ENCODE assay signal across 13 cellular contexts in the genomic region with DNA sequence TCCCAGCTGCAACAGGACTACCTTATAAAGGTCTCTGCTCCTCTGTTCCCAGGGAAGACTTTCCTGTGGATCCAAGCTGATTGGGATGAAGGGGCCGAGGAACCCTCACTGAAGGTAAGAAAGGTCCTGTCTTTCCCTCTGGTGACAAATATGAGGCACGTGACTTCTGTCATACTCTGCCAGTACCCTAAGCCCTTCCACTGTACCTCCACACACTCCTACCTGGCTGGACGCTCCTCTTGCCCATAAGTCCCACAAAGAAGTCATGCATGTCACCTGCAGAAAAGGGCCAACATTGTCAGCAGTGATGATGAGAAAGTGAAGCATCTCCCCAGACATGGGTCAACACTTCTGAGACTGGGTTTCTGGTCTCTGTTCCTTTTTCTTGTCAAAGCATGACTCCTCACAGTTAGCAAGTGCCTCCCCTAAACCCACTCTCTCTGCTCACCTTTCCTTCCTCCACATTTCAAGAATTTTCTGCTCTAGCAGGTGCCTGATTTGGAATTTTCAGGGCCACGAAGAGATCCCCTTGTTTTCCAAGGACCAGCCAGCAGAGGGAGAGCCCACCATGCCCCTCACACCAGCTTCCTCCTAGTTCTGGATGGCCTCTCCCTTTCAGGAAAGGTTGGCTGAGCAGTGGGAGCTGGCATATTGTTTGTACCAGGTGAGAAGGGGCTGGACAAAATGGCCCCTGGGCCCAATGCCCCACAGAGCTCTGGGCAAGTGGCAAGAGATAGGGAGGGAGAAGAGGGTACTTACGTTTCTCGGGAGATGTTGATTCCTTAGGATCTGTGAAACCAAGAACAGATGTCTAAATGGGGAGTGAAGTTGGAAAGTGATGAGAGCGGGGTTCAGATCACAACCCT. TPM values are rescaled to one million over a fixed set of nuclear protein-coding genes. Genes with fewer than 3 reads are reported as not detected.
A peak's percentile ranks its signal among the peaks of the same experiment; 100 is the strongest.
DNase-seq lines count a peak whose midpoint lies in the region; ATAC-seq and TF ChIP-seq lines count a peak whose summit lies in the region.
"Had no signal": no experiment of that assay in that cellular context is flagged by ENCODE, and none has a peak within 500 bp of the region (broad histone marks: within the 10 kb centered on the region; RNA-seq: fewer than 3 reads in every experiment).

No MANE protein-coding gene starts in this region.

- TF ChIP-seq EP300 in SK-N-SH (IDR thresholded peaks at IDR 0.05; ENCODE audit: borderline replicate concordance in 1 of 2, low read depth in 1 of 2, low read length in 1 of 2): no peak

- intact Hi-C loops in left cardiac atrium (cut with DNase I): loop anchor here in 1 of 2 donors (5.0 kb wide), 1 partner anchor 49 kb away; no protein-coding TSS in a partner anchor

- H3K9me2 ChIP-seq in SK-N-SH: no peaks in the 10 kb centered on the region

- H3K9me3 Mint-ChIP-seq in progenitor cell of endocrine pancreas (ENCODE audit: low read depth): no peaks in the 10 kb centered on the region
- H3K9me3 Mint-ChIP-seq: activated CD8-positive, alpha-beta T cell treated with anti-CD3 and anti-CD28 coated beads for 36 hours had no signal

- CTCF ChIA-PET in SK-N-SH (lab: Yijun Ruan, JAX): interaction anchor here (0.6 to 15.0 kb wide), 10 partner anchors 9 to 99 kb away, joined by 3 to 257 read pairs (median 4); a partner anchor contains a TSS

- H4K20me1 ChIP-seq in SK-N-SH (ENCODE audit: insufficient read depth): no peaks in the 10 kb centered on the region

- DNase-seq in SK-N-SH (no peak), progenitor cell of endocrine pancreas (ENCODE audit: low spot score, unreplicated experiment) (no peak), left cardiac atrium (no peak), GOT3 (lab: John Stamatoyannopoulos, UW) (no peak), DMS53 (lab: John Stamatoyannopoulos, UW) (no peak)
- DNase-seq: activated CD8-positive, alpha-beta T cell treated with anti-CD3 and anti-CD28 coated beads for 36 hours; KBM-7; RPMI8226; stimulated activated CD4-positive, alpha-beta T cell treated with anti-CD3 and anti-CD28 coated beads, Interleukin-2, amount 100 ng/mL, for 24 hours; tibial artery had no signal

- H3K36me3 ChIP-seq in SK-N-SH (replicated peaks in 1 of 2; ENCODE audit: control insufficient read depth in 1 of 2, insufficient read depth in 2 of 2, low read length in 1 of 2): no peaks in the 10 kb centered on the region
- H3K36me3 ChIP-seq: tibial artery had no signal

- TF ChIP-seq CTCF in SK-N-SH (IDR thresholded peaks at IDR 0.05) (no peak), progenitor cell of endocrine pancreas (IDR thresholded peaks at IDR 0.05; ENCODE audit: unreplicated experiment) (peak; percentile 12)

- 53% methylated on average over 7 of the region's 7 CpGs for WGBS in SK-N-SH (ENCODE audit: low lambda C conversion rate)

- no peak overlapping the region for H3K27ac Mint-ChIP-seq in progenitor cell of endocrine pancreas
- H3K27ac Mint-ChIP-seq: activated CD8-positive, alpha-beta T cell treated with anti-CD3 and anti-CD28 coated beads for 36 hours had no signal

- H3K4me3 Mint-ChIP-seq in progenitor cell of endocrine pancreas (ENCODE audit: low read depth): no peak overlapping the region
- H3K4me3 Mint-ChIP-seq: activated CD8-positive, alpha-beta T cell treated with anti-CD3 and anti-CD28 coated beads for 36 hours had no signal

- peaks cover 38% of the 10 kb centered on the region for H3K27me3 ChIP-seq in SK-N-SH (ENCODE audit: insufficient read depth)

- no peak overlapping the region for H3K27ac ChIP-seq in SK-N-SH (ENCODE audit: low read depth in 2 of 2, low read length in 1 of 2)
- H3K27ac ChIP-seq: tibial artery had no signal

- H3K9me3 ChIP-seq in SK-N-SH: no peaks in the 10 kb centered on the region
- H3K9me3 ChIP-seq: tibial artery had no signal

- peaks cover 19% of the 10 kb centered on the region for H3K27me3 Mint-ChIP-seq in progenitor cell of endocrine pancreas
- H3K27me3 Mint-ChIP-seq: activated CD8-positive, alpha-beta T cell treated with anti-CD3 and anti-CD28 coated beads for 36 hours had no signal

- H3F3A ChIP-seq in SK-N-SH (replicated peaks; ENCODE audit: insufficient read depth): no peaks in the 10 kb centered on the region

- H3K4me3 ChIP-seq in SK-N-SH (ENCODE audit: low read depth in 2 of 2, low read length in 1 of 2): no peak overlapping the region
- H3K4me3 ChIP-seq: tibial artery had no signal

- H3K4me1 ChIP-seq in SK-N-SH (ENCODE audit: control insufficient read depth in 1 of 2, insufficient read depth in 2 of 2, low read depth in 1 of 2, low read length in 1 of 2): peaks cover 0 to 8% of the 10 kb centered on the region in 2 experiments; a peak in 1 of 4 replicates
- H3K4me1 ChIP-seq: tibial artery had no signal

- no peak for ATAC-seq in SK-N-SH treated with all-trans-retinoic acid at 6 μM for 48 hours
- peak; percentile 81 for ATAC-seq in GM21576 (IDR thresholded peaks at IDR 0.05; ENCODE audit: unreplicated experiment)
- ATAC-seq in HG03432 (IDR thresholded peaks at IDR 0.05; ENCODE audit: unreplicated experiment): peak; percentile 70
- ATAC-seq in left cardiac atrium: no peak
- ATAC-seq: activated CD8-positive, alpha-beta T cell treated with anti-CD3 and anti-CD28 coated beads for 36 hours had no signal

- no peak overlapping the region for H3K4me2 ChIP-seq in SK-N-SH

- peaks cover 4% of the 10 kb centered on the region for H3K4me1 Mint-ChIP-seq in progenitor cell of endocrine pancreas (ENCODE audit: low read depth)

- no peaks in the 10 kb centered on the region for H3K79me2 ChIP-seq in SK-N-SH (ENCODE audit: insufficient read depth)

- H3K36me3 Mint-ChIP-seq in progenitor cell of endocrine pancreas (ENCODE audit: insufficient read depth): no peaks in the 10 kb centered on the region

- H3K9ac ChIP-seq in SK-N-SH: no peak overlapping the region

- POLR2A ChIA-PET in SK-N-SH (lab: Yijun Ruan, JAX): interaction anchor here (0.6 kb wide), 1 partner anchor 49 kb away, joined by 3 read pairs; no protein-coding TSS in a partner anchor

- TF ChIP-seq RAD21 in SK-N-SH (IDR thresholded peaks at IDR 0.05; ENCODE audit: low read length): peak; percentile 56

- H2AFZ ChIP-seq in SK-N-SH (ENCODE audit: low read depth): no peak overlapping the region

TF ChIP-seq in SK-N-SH, 30 proteins besides CTCF, POLR2A, EP300 and RAD21:
- no peak for TF ChIP-seq ELF1 (IDR thresholded peaks at IDR 0.05)
- no peak for TF ChIP-seq RCOR1 (IDR thresholded peaks at IDR 0.05; ENCODE audit: low read length)
- no peak for TF ChIP-seq FOXM1 (IDR thresholded peaks at IDR 0.05; ENCODE audit: low read depth)
- no peak for TF ChIP-seq JUND (IDR thresholded peaks at IDR 0.05)
- no peak for TF ChIP-seq TAF1 (IDR thresholded peaks at IDR 0.05; ENCODE audit: borderline replicate concordance, low read depth, low read length)
- no peak for TF ChIP-seq GATA2 (CRISPR knock-in tag; IDR thresholded peaks at IDR 0.05)

TF ChIP-seq in SK-N-SH treated with all-trans-retinoic acid at 6 μM for 48 hours, 23 proteins besides CTCF, POLR2A, EP300 and RAD21 (continues in another document):
- TF ChIP-seq, protein P1, sequence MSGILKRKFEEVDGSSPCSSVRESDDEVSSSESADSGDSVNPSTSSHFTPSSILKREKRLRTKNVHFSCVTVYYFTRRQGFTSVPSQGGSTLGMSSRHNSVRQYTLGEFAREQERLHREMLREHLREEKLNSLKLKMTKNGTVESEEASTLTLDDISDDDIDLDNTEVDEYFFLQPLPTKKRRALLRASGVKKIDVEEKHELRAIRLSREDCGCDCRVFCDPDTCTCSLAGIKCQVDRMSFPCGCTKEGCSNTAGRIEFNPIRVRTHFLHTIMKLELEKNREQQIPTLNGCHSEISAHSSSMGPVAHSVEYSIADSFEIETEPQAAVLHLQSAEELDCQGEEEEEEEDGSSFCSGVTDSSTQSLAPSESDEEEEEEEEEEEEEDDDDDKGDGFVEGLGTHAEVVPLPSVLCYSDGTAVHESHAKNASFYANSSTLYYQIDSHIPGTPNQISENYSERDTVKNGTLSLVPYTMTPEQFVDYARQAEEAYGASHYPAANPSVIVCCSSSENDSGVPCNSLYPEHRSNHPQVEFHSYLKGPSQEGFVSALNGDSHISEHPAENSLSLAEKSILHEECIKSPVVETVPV (CRISPR knock-in tag; IDR thresholded peaks at IDR 0.05): no peak
- TF ChIP-seq ZNF565 (CRISPR knock-in tag; conservative IDR thresholded peaks at IDR 0.05; ENCODE audit: low read depth): no peak
- TF ChIP-seq, protein P2, sequence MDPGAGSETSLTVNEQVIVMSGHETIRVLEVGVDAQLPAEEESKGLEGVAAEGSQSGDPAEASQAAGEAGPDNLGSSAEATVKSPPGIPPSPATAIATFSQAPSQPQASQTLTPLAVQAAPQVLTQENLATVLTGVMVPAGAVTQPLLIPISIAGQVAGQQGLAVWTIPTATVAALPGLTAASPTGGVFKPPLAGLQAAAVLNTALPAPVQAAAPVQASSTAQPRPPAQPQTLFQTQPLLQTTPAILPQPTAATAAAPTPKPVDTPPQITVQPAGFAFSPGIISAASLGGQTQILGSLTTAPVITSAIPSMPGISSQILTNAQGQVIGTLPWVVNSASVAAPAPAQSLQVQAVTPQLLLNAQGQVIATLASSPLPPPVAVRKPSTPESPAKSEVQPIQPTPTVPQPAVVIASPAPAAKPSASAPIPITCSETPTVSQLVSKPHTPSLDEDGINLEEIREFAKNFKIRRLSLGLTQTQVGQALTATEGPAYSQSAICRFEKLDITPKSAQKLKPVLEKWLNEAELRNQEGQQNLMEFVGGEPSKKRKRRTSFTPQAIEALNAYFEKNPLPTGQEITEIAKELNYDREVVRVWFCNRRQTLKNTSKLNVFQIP (CRISPR knock-in tag; IDR thresholded peaks at IDR 0.05; ENCODE audit: borderline replicate concordance, low read depth): no peak

RNA-seq across cellular contexts. Expression of a gene that starts 3.5 kb away (rescaled TPM):
- not detected in 2 replicates for polyA plus RNA-seq in SK-N-SH (2012; rRNA removed)
- 0.04 and 0.08 TPM in 2 replicates for polyA plus RNA-seq in SK-N-SH (2012; cell fraction: cytosol; rRNA removed)
- 0.11 TPM in 1 of 2 replicates, not detected in the other for polyA plus RNA-seq in SK-N-SH (2012; cell fraction: nucleus; rRNA removed)
- total RNA-seq in progenitor cell of endocrine pancreas (4.1 and 5.3 TPM in 2 replicates), left cardiac atrium (not detected)

RNA-seq across cellular contexts. Expression of a gene that starts 6.5 kb away (rescaled TPM):
- 3.7 and 4.8 TPM in 2 replicates for polyA plus RNA-seq in SK-N-SH (2012; rRNA removed)
- polyA plus RNA-seq in SK-N-SH (2012; cell fraction: cytosol; rRNA removed): 3.3 and 3.8 TPM in 2 replicates
- 4.0 and 4.7 TPM in 2 replicates for polyA plus RNA-seq in SK-N-SH (2012; cell fraction: nucleus; rRNA removed)
- total RNA-seq in progenitor cell of endocrine pancreas (20.7 and 20.8 TPM in 2 replicates), left cardiac atrium (1 to 10 TPM; 3.8 to 4.5 TPM)

RNA-seq across cellular contexts. Expression of a gene that starts 37.1 kb away (rescaled TPM):
- polyA plus RNA-seq in SK-N-SH (2012; rRNA removed): not detected in 2 replicates
- polyA plus RNA-seq in SK-N-SH (2012; cell fraction: cytosol; rRNA removed): not detected in 2 replicates
- 0.11 TPM in 1 of 2 replicates, not detected in the other for polyA plus RNA-seq in SK-N-SH (2012; cell fraction: nucleus; rRNA removed)
- total RNA-seq in progenitor cell of endocrine pancreas (1.2 and 1.6 TPM in 2 replicates), left cardiac atrium (under 1 TPM; 0.09 to 0.13 TPM)

RNA-seq across cellular contexts. Expression of a gene that starts 55.4 kb away (rescaled TPM):
- polyA plus RNA-seq in SK-N-SH (2012; rRNA removed): 0.12 and 0.18 TPM in 2 replicates
- 0.03 TPM in 2 replicates for polyA plus RNA-seq in SK-N-SH (2012; cell fraction: cytosol; rRNA removed)
- 0.83 and 1.0 TPM in 2 replicates for polyA plus RNA-seq in SK-N-SH (2012; cell fraction: nucleus; rRNA removed)
- 0.87 and 0.98 TPM in 2 replicates for total RNA-seq in progenitor cell of endocrine pancreas
- under 1 TPM; 0.27 to 0.29 TPM for total RNA-seq in left cardiac atrium

Comparison
In these comparisons a context has a peak if more than half of its experiments do, and no peak if none do; other contexts are left out.
1. ATAC-seq: peak in GM21576 (single experiment) and HG03432 (single experiment); none in SK-N-SH treated with all-trans-retinoic acid at 6 μM for 48 hours (single experiment) and left cardiac atrium (0 of 2).